ENCODE assay signal across 13 cellular contexts in genomic region chr7:44068054-44068453, GRCh38. TPM values are rescaled to one million over a fixed set of nuclear protein-coding genes. Genes with fewer than 3 reads are reported as not detected.
DNase-seq lines count a peak whose midpoint lies in the region; ATAC-seq and TF ChIP-seq lines count a peak whose summit lies in the region.
"Had no signal": no experiment of that assay in that cellular context is flagged by ENCODE, and none has a peak within 500 bp of the region (broad histone marks: within the 10 kb centered on the region; RNA-seq: fewer than 3 reads in every experiment).

No MANE protein-coding gene starts in this region.

- no peaks in the 10 kb centered on the region for H3K9me3 ChIP-seq in osteoblast (ENCODE audit: low read depth, low read length)

- H4K20me1 ChIP-seq in osteoblast (ENCODE audit: insufficient read depth, low read length), result peaks cover 10% of the 10 kb centered on the region

- no peak overlapping the region for H2AFZ ChIP-seq in osteoblast (ENCODE audit: low read length)

- no peaks in the 10 kb centered on the region for H3K27me3 ChIP-seq in osteoblast (ENCODE audit: insufficient read depth, low read length)

- DNase-seq in SHP77 (lab: John Stamatoyannopoulos, UW) (peak; percentile 38 to 41), SHP77 treated with DMSO at 0.1 percent for 48 hours (lab: John Stamatoyannopoulos, UW) (no peak), osteoblast (ENCODE audit: insufficient read length, low spot score, missing footprints) (peak; percentile 38), left colon (no peak)
- DNase-seq: activated CD8-positive, alpha-beta memory T cell treated with anti-CD3 and anti-CD28 coated beads, Interleukin-2, amount 10 ng/mL, durations not matched to agents 7 days and 5 days; DND-41; NCI-H1436; stimulated activated CD4-positive, alpha-beta T cell treated with anti-CD3 and anti-CD28 coated beads, Interleukin-2, amount 100 ng/mL, for 24 hours; stimulated activated naive CD4-positive, alpha-beta T cell had no signal

- ATAC-seq in SK-N-SH treated with all-trans-retinoic acid at 6 μM for 48 hours (peak; percentile 0), left colon (no peak), HG03378 (IDR thresholded peaks at IDR 0.05; ENCODE audit: unreplicated experiment) (no peak), GM21360 (IDR thresholded peaks at IDR 0.05; ENCODE audit: unreplicated experiment) (no peak)
- ATAC-seq: activated CD8-positive, alpha-beta memory T cell treated with anti-CD3 and anti-CD28 coated beads, Interleukin-2, amount 10 ng/mL, durations not matched to agents 7 days and 5 days had no signal

- H3K36me3 ChIP-seq in osteoblast (ENCODE audit: insufficient read depth, low read length), result peaks cover under 1% of the 10 kb centered on the region

- peaks cover 15% of the 10 kb centered on the region for H3K4me1 ChIP-seq in osteoblast (ENCODE audit: insufficient read depth, low read length)

- TF ChIP-seq CTCF in osteoblast (IDR thresholded peaks at IDR 0.05; ENCODE audit: extremely low read depth, low read depth, low read length), result no peak

- H3K27ac ChIP-seq in osteoblast (ENCODE audit: low read depth, low read length), result no peak overlapping the region

- intact Hi-C loops in left colon (cut with DNase I, micrococcal nuclease), result no loop called here

- H3K79me2 ChIP-seq in osteoblast (ENCODE audit: insufficient read depth, low read length), result no peaks in the 10 kb centered on the region

- H3K4me3 ChIP-seq in osteoblast (ENCODE audit: insufficient read depth, low read length), result no peak overlapping the region

- no peak overlapping the region for H3K4me2 ChIP-seq in osteoblast (ENCODE audit: insufficient read depth, low read length)

- TF ChIP-seq POLR2A in GM18526 (IDR thresholded peaks at IDR 0.05; ENCODE audit: extremely low read depth, insufficient read length), result peak; percentile 9

TF ChIP-seq in SK-N-SH treated with all-trans-retinoic acid at 6 μM for 48 hours, 23 proteins besides CTCF, POLR2A, EP300 and RAD21:
- TF ChIP-seq TOX (CRISPR knock-in tag; IDR thresholded peaks at IDR 0.05; ENCODE audit: borderline replicate concordance), result 0 out of 2 replicates have a peak, but pooled peaks have one; percentile 10
- peak; percentile 8; the same call in 1 of the 2 replicates for TF ChIP-seq GLIS3 (CRISPR knock-in tag; IDR thresholded peaks at IDR 0.05)
- TF ChIP-seq ZC3H10 (CRISPR knock-in tag; IDR thresholded peaks at IDR 0.05), result no peak
- 0 out of 2 replicates have a peak, but pooled peaks have one; percentile 52 for TF ChIP-seq CREB5 (CRISPR knock-in tag; IDR thresholded peaks at IDR 0.05; ENCODE audit: low read depth)

RNA-seq across cellular contexts. Expression of gene PGAM2, which starts 2.7 kb away (rescaled TPM):
- 0.29 and 0.36 TPM in 2 replicates for total RNA-seq in osteoblast
- total RNA-seq in left colon, result under 1 TPM; 0.58 to 0.64 TPM

RNA-seq across cellular contexts. Expression of gene POLM, which starts 14.3 kb away (rescaled TPM):
- total RNA-seq in osteoblast (35.9 and 40.9 TPM in 2 replicates), left colon (10 to 100 TPM; 20.7 to 22.8 TPM)

RNA-seq across cellular contexts. Expression of gene DBNL, which starts 23.6 kb away (rescaled TPM):
- total RNA-seq in osteoblast, result 97.5 and 105 TPM in 2 replicates
- total RNA-seq in left colon, result 10 to 100 TPM; 87.0 to 90.5 TPM

RNA-seq across cellular contexts. Expression of gene AEBP1, which starts 36.1 kb away (rescaled TPM):
- total RNA-seq in osteoblast (219 and 267 TPM in 2 replicates), left colon (10 to 100 TPM; 20.1 to 59.6 TPM)

RNA-seq across cellular contexts. Expression of gene POLD2, which starts 55.3 kb away (rescaled TPM):
- total RNA-seq in osteoblast (69.2 and 80.3 TPM in 2 replicates), left colon (10 to 100 TPM; 40.5 to 57.0 TPM)

Comparison
In these comparisons a context has a peak if more than half of its experiments do, and no peak if none do; other contexts are left out.
1. DNase-seq: peak in SHP77 (2 of 2) and osteoblast (single experiment); none in SHP77 treated with DMSO at 0.1 percent for 48 hours (single experiment) and left colon (0 of 2).